9 cellular contexts compared by ENCODE assay signal in genomic region chr12:106583578-106584103, GRCh38. TPM values are rescaled to one million over a fixed set of nuclear protein-coding genes. Genes with fewer than 3 reads are reported as not detected.
DNase-seq lines count a peak whose midpoint lies in the region; ATAC-seq lines count a peak whose summit lies in the region.
"Had no signal": no experiment of that assay in that cellular context is flagged by ENCODE, and none has a peak within 500 bp of the region (broad histone marks: within the 10 kb centered on the region; RNA-seq: fewer than 3 reads in every experiment).

No MANE protein-coding gene starts in this region.

- H3K4me1 ChIP-seq in right cardiac atrium (ENCODE audit: control insufficient read depth, insufficient read depth, low read length) = peaks cover 2% of the 10 kb centered on the region

- H3K27me3 ChIP-seq in right cardiac atrium (ENCODE audit: control insufficient read depth, insufficient read depth) = peaks cover 13% of the 10 kb centered on the region

- WGBS in right cardiac atrium = under 1% methylated on average over 50 of the region's 50 CpGs

- intact Hi-C loops in activated CD4-positive, alpha-beta T cell treated with anti-CD3 and anti-CD28 coated beads for 36 hours (cut with DNase I, micrococcal nuclease) = loop anchor here (5.0 to 10.0 kb wide), 2 partner anchors 334 to 341 kb away; no protein-coding TSS in a partner anchor
- intact Hi-C loops in right cardiac atrium (cut with DNase I) = no loop called here

- peak; percentile 48 for ATAC-seq in activated CD4-positive, alpha-beta T cell treated with anti-CD3 and anti-CD28 coated beads for 36 hours
- peak; percentile 25 for ATAC-seq in activated CD8-positive, alpha-beta T cell treated with anti-CD3 and anti-CD28 coated beads, Interleukin-2, amount 10 ng/mL, durations not matched to agents 7 days and 5 days
- no peak for ATAC-seq in right cardiac atrium
- no peak for ATAC-seq in stimulated activated naive B cell treated with anti-CD40 and anti-IgM and Interleukin-4, amounts not matched to agents 10 μg/mL and 1 μg/mL and 100 μg/mL, for 72 hours (replicated peaks)

- DNase-seq in activated CD4-positive, alpha-beta T cell treated with anti-CD3 and anti-CD28 coated beads for 36 hours = peak; percentile 53
- DNase-seq in activated CD4-positive, alpha-beta T cell treated with anti-CD3 and anti-CD28 coated beads for 4 hours = no peak
- DNase-seq in activated CD8-positive, alpha-beta T cell treated with anti-CD3 and anti-CD28 coated beads, Interleukin-2, amount 10 ng/mL, durations not matched to agents 7 days and 5 days = no peak
- DNase-seq in right cardiac atrium (peak in 1 of 3 donors; percentile 53), DMS79 treated with DMSO at 0.1 percent for 48 hours (lab: John Stamatoyannopoulos, UW) (no peak), UCSD-AML1 (lab: John Stamatoyannopoulos, UW; ENCODE audit: unreplicated experiment) (no peak), KG1 (lab: John Stamatoyannopoulos, UW) (no peak)
- no peak for DNase-seq in stimulated activated naive B cell treated with anti-CD40 and anti-IgM and Interleukin-4, amounts not matched to agents 10 μg/mL and 1 μg/mL and 100 μg/mL, for 72 hours
- DNase-seq: DMS153 had no signal

- no peaks in the 10 kb centered on the region for H3K36me3 Mint-ChIP-seq in activated CD4-positive, alpha-beta T cell treated with anti-CD3 and anti-CD28 coated beads for 36 hours (ENCODE audit: low read depth)
- peaks cover 2% of the 10 kb centered on the region for H3K36me3 Mint-ChIP-seq in activated CD8-positive, alpha-beta T cell treated with anti-CD3 and anti-CD28 coated beads, Interleukin-2, amount 10 ng/mL, durations not matched to agents 7 days and 5 days (ENCODE audit: low read depth)
- H3K36me3 Mint-ChIP-seq in stimulated activated naive B cell treated with anti-CD40 and anti-IgM and Interleukin-4, amounts not matched to agents 10 μg/mL and 1 μg/mL and 100 μg/mL, for 72 hours = no peaks in the 10 kb centered on the region

- H3K27me3 Mint-ChIP-seq in activated CD4-positive, alpha-beta T cell treated with anti-CD3 and anti-CD28 coated beads for 36 hours = peaks cover 78% of the 10 kb centered on the region
- H3K27me3 Mint-ChIP-seq in activated CD8-positive, alpha-beta T cell treated with anti-CD3 and anti-CD28 coated beads, Interleukin-2, amount 10 ng/mL, durations not matched to agents 7 days and 5 days (ENCODE audit: low read depth) = peaks cover 85% of the 10 kb centered on the region
- peaks cover 83 to 98% of the 10 kb centered on the region in 2 donors for H3K27me3 Mint-ChIP-seq in stimulated activated naive B cell treated with anti-CD40 and anti-IgM and Interleukin-4, amounts not matched to agents 10 μg/mL and 1 μg/mL and 100 μg/mL, for 72 hours

- H3K4me3 ChIP-seq in right cardiac atrium (ENCODE audit: low read length) = peak overlapping the region; percentile 55

- POLR2A ChIA-PET in activated CD4-positive, alpha-beta T cell treated with anti-CD3 and anti-CD28 coated beads for 36 hours (lab: Charles Lee) = no interaction called here
- POLR2A ChIA-PET in activated CD8-positive, alpha-beta T cell treated with anti-CD3 and anti-CD28 coated beads, Interleukin-2, amount 10 ng/mL, durations not matched to agents 7 days and 5 days (lab: Charles Lee) = no interaction called here

- CTCF ChIA-PET in activated CD4-positive, alpha-beta T cell treated with anti-CD3 and anti-CD28 coated beads for 36 hours (lab: Charles Lee) = interaction anchor here (0.7 kb wide), 2 partner anchors 197 to 354 kb away, joined by 3 read pairs; no protein-coding TSS in a partner anchor
- CTCF ChIA-PET in activated CD8-positive, alpha-beta T cell treated with anti-CD3 and anti-CD28 coated beads, Interleukin-2, amount 10 ng/mL, durations not matched to agents 7 days and 5 days (lab: Charles Lee) = no interaction called here

- H3K9me3 Mint-ChIP-seq in activated CD4-positive, alpha-beta T cell treated with anti-CD3 and anti-CD28 coated beads for 36 hours (ENCODE audit: low read depth) = no peaks in the 10 kb centered on the region
- no peaks in the 10 kb centered on the region for H3K9me3 Mint-ChIP-seq in activated CD8-positive, alpha-beta T cell treated with anti-CD3 and anti-CD28 coated beads, Interleukin-2, amount 10 ng/mL, durations not matched to agents 7 days and 5 days (ENCODE audit: insufficient read depth)
- H3K9me3 Mint-ChIP-seq in stimulated activated naive B cell treated with anti-CD40 and anti-IgM and Interleukin-4, amounts not matched to agents 10 μg/mL and 1 μg/mL and 100 μg/mL, for 72 hours = no peaks in the 10 kb centered on the region

- H3K27ac ChIP-seq in right cardiac atrium (ENCODE audit: low read length) = no peak overlapping the region

- no peaks in the 10 kb centered on the region for H3K9me3 ChIP-seq in right cardiac atrium (ENCODE audit: control insufficient read depth, low read length)

- H3K4me3 Mint-ChIP-seq in activated CD4-positive, alpha-beta T cell treated with anti-CD3 and anti-CD28 coated beads for 36 hours = peak overlapping the region; percentile 62
- peak overlapping the region; percentile 46 for H3K4me3 Mint-ChIP-seq in activated CD8-positive, alpha-beta T cell treated with anti-CD3 and anti-CD28 coated beads, Interleukin-2, amount 10 ng/mL, durations not matched to agents 7 days and 5 days
- H3K4me3 Mint-ChIP-seq in stimulated activated naive B cell treated with anti-CD40 and anti-IgM and Interleukin-4, amounts not matched to agents 10 μg/mL and 1 μg/mL and 100 μg/mL, for 72 hours = peak overlapping the region in 1 of 2 donors; percentile 42

- H3K27ac Mint-ChIP-seq in activated CD4-positive, alpha-beta T cell treated with anti-CD3 and anti-CD28 coated beads for 36 hours = no peak overlapping the region
- H3K27ac Mint-ChIP-seq in activated CD8-positive, alpha-beta T cell treated with anti-CD3 and anti-CD28 coated beads, Interleukin-2, amount 10 ng/mL, durations not matched to agents 7 days and 5 days = no peak overlapping the region
- H3K27ac Mint-ChIP-seq in stimulated activated naive B cell treated with anti-CD40 and anti-IgM and Interleukin-4, amounts not matched to agents 10 μg/mL and 1 μg/mL and 100 μg/mL, for 72 hours = peak overlapping the region; percentile 25

- H3K4me1 Mint-ChIP-seq in activated CD4-positive, alpha-beta T cell treated with anti-CD3 and anti-CD28 coated beads for 36 hours = peaks cover 31% of the 10 kb centered on the region
- H3K4me1 Mint-ChIP-seq in activated CD8-positive, alpha-beta T cell treated with anti-CD3 and anti-CD28 coated beads, Interleukin-2, amount 10 ng/mL, durations not matched to agents 7 days and 5 days (ENCODE audit: low read depth) = peaks cover 29% of the 10 kb centered on the region
- H3K4me1 Mint-ChIP-seq in stimulated activated naive B cell treated with anti-CD40 and anti-IgM and Interleukin-4, amounts not matched to agents 10 μg/mL and 1 μg/mL and 100 μg/mL, for 72 hours = peaks cover 15 to 36% of the 10 kb centered on the region in 2 donors

RNA-seq across cellular contexts. Expression of gene RFX4, which starts 0.8 kb away (rescaled TPM):
- not detected for total RNA-seq in activated CD4-positive, alpha-beta T cell treated with anti-CD3 and anti-CD28 coated beads for 36 hours
- not detected for total RNA-seq in activated CD8-positive, alpha-beta T cell treated with anti-CD3 and anti-CD28 coated beads, Interleukin-2, amount 10 ng/mL, durations not matched to agents 7 days and 5 days
- not detected for total RNA-seq in right cardiac atrium
- polyA plus RNA-seq in right cardiac atrium = not detected

Comparison
In these comparisons a context has a peak if more than half of its experiments do, and no peak if none do; other contexts are left out.
1. ATAC-seq: peak in activated CD4-positive, alpha-beta T cell treated with anti-CD3 and anti-CD28 coated beads for 36 hours (single experiment) and activated CD8-positive, alpha-beta T cell treated with anti-CD3 and anti-CD28 coated beads, Interleukin-2, amount 10 ng/mL, durations not matched to agents 7 days and 5 days (single experiment); none in right cardiac atrium (0 of 2) and stimulated activated naive B cell treated with anti-CD40 and anti-IgM and Interleukin-4, amounts not matched to agents 10 μg/mL and 1 μg/mL and 100 μg/mL, for 72 hours (0 of 2).
2. intact Hi-C loops: an anchor here in activated CD4-positive, alpha-beta T cell treated with anti-CD3 and anti-CD28 coated beads for 36 hours (5.0 to 10.0 kb wide); none called in right cardiac atrium.